In genomic region chr1:40248429-40248828, GRCh38 we compare ENCODE assay signal across 1 cellular context.
TF ChIP-seq lines count a peak whose summit lies in the region.

No MANE protein-coding gene starts in this region.

TF ChIP-seq in K562, 482 proteins besides CTCF, POLR2A, EP300 and RAD21 (continued from another document):
- TF ChIP-seq MNT (conservative IDR thresholded peaks at IDR 0.05) (no peak), ZNF766 (CRISPR knock-in tag; conservative IDR thresholded peaks at IDR 0.05) (no peak), ZNF589 (CRISPR knock-in tag; IDR thresholded peaks at IDR 0.05; ENCODE audit: low read depth) (no peak), ZNF75A (CRISPR knock-in tag; IDR thresholded peaks at IDR 0.05) (no peak), CEBPG (CRISPR knock-in tag; IDR thresholded peaks at IDR 0.05) (no peak), CEBPG (tag; conservative IDR thresholded peaks at IDR 0.05 in 1 of 2, IDR thresholded peaks at IDR 0.05 in 1 of 2) (no peak), ZNF12 (CRISPR knock-in tag; IDR thresholded peaks at IDR 0.05) (no peak), HDAC1 (IDR thresholded peaks at IDR 0.05) (no peak), HNRNPL (IDR thresholded peaks at IDR 0.05; ENCODE audit: low read depth, low read length) (no peak), AFF1 (IDR thresholded peaks at IDR 0.05; ENCODE audit: low read depth in 1 of 2, partially characterized antibody in 2 of 2) (no peak), ZNF384 (IDR thresholded peaks at IDR 0.05; ENCODE audit: low read depth, low read length) (no peak), ASH1L (IDR thresholded peaks at IDR 0.05; ENCODE audit: borderline replicate concordance, low read depth, partially characterized antibody) (no peak), MCM2 (IDR thresholded peaks at IDR 0.05; ENCODE audit: low read depth) (no peak), HDGF (IDR thresholded peaks at IDR 0.05) (no peak), CLOCK (CRISPR knock-in tag; IDR thresholded peaks at IDR 0.05; ENCODE audit: borderline replicate concordance) (no peak), ARID4B (CRISPR knock-in tag; IDR thresholded peaks at IDR 0.05) (no peak), PATZ1 (CRISPR knock-in tag; IDR thresholded peaks at IDR 0.05; ENCODE audit: borderline replicate concordance) (no peak), ZNF175 (CRISPR knock-in tag; IDR thresholded peaks at IDR 0.05; ENCODE audit: low read depth) (no peak), E2F8 (IDR thresholded peaks at IDR 0.05; ENCODE audit: low read depth, partially characterized antibody) (no peak), MEF2D (tag; conservative IDR thresholded peaks at IDR 0.05; ENCODE audit: low read depth) (no peak), RERE (CRISPR knock-in tag; IDR thresholded peaks at IDR 0.05; ENCODE audit: borderline replicate concordance) (no peak), ZNF217 (CRISPR knock-in tag; IDR thresholded peaks at IDR 0.05) (no peak), MAZ (CRISPR knock-in tag; conservative IDR thresholded peaks at IDR 0.05 in 1 of 2, IDR thresholded peaks at IDR 0.05 in 1 of 2) (no peak), ZNF830 (CRISPR knock-in tag; IDR thresholded peaks at IDR 0.05) (no peak), CCAR2 (IDR thresholded peaks at IDR 0.05; ENCODE audit: low read depth, low read length) (no peak), ZNF586 (CRISPR knock-in tag; conservative IDR thresholded peaks at IDR 0.05) (no peak)
TF ChIP-seq in K562: peak in this region for 17.
